22 cellular contexts compared by ENCODE assay signal in genomic region chr20:59673288-59673997, GRCh38.
DNase-seq lines count a peak whose midpoint lies in the region; ATAC-seq and TF ChIP-seq lines count a peak whose summit lies in the region.
"Had no signal": no experiment of that assay in that cellular context is flagged by ENCODE, and none has a peak within 500 bp of the region (broad histone marks: within the 10 kb centered on the region; RNA-seq: fewer than 3 reads in every experiment).

No MANE protein-coding gene starts in this region.

- H3K9me3 ChIP-seq in right atrium auricular region: no peaks in the 10 kb centered on the region

- H3K27ac ChIP-seq in right atrium auricular region (no peak overlapping the region), angular gyrus (ENCODE audit: low read depth, low read length) (peak overlapping the region; percentile 64)

- ATAC-seq in left cardiac atrium (no peak), HG03457 (IDR thresholded peaks at IDR 0.05; ENCODE audit: unreplicated experiment) (no peak)

- H3K36me3 ChIP-seq in right atrium auricular region: no peaks in the 10 kb centered on the region

- H3K4me3 ChIP-seq in right atrium auricular region: no peak overlapping the region

- intact Hi-C loops in left cardiac atrium (cut with DNase I): no loop called here

- no peaks in the 10 kb centered on the region for H3K4me1 ChIP-seq in right atrium auricular region

- DNase-seq in right atrium auricular region (ENCODE audit: low spot score): peak; percentile 32
- no peak for DNase-seq in left cardiac atrium
- peak; percentile 49 for DNase-seq in islet precursor cell
- DNase-seq in ureter (ENCODE audit: low spot score): peak; percentile 30
- DNase-seq in GM13976 (ENCODE audit: low spot score): no peak
- no peak for DNase-seq in DMS79 treated with DMSO at 0.1 percent for 48 hours (lab: John Stamatoyannopoulos, UW)
- DNase-seq: AML-193, Calu3, HCEC 1CT, Karpas-422, NCI-H1092, NCI-H1417 treated with DMSO at 0.1 percent for 48 hours, NCI-H1694 treated with DMSO at 0.1 percent for 48 hours, NCI-H2081, NCI-H2171, NCI-H226, NCI-H510A, NCI-H69, RPMI8226, SHP77 had no signal

- TF ChIP-seq CTCF in right atrium auricular region (IDR thresholded peaks at IDR 0.05) (no peak), GM13976 (IDR thresholded peaks at IDR 0.05; ENCODE audit: borderline replicate concordance, control extremely low read depth, extremely low read depth, insufficient read depth, missing control alignments) (no peak)

- in situ Hi-C loops in GM13976 (cut with MboI; ENCODE audit: low sequenced_read_pairs, unreplicated experiment): no loop called here

- no peaks in the 10 kb centered on the region for H3K27me3 ChIP-seq in right atrium auricular region

Comparison
In these comparisons a context has a peak if more than half of its experiments do, and no peak if none do; other contexts are left out.
1. DNase-seq: peak in right atrium auricular region (single experiment), islet precursor cell (single experiment) and ureter (single experiment); none in left cardiac atrium (single experiment), GM13976 (single experiment) and DMS79 treated with DMSO at 0.1 percent for 48 hours (single experiment).